Comparison of ENCODE assay signal across 16 cellular contexts in genomic region chr2:10385501-10385900, GRCh38.
DNase-seq lines count a peak whose midpoint lies in the region; ATAC-seq and TF ChIP-seq lines count a peak whose summit lies in the region.
"Had no signal": no experiment of that assay in that cellular context is flagged by ENCODE, and none has a peak within 500 bp of the region (broad histone marks: within the 10 kb centered on the region; RNA-seq: fewer than 3 reads in every experiment).

No MANE protein-coding gene starts in this region.

- H3K27ac Mint-ChIP-seq in stimulated activated effector memory CD8-positive, alpha-beta T cell treated with anti-CD3 and anti-CD28 coated beads, Interleukin-12 subunit alpha, Interleukin-12 subunit beta, amount 100 ng/mL, for 72 hours, result peak overlapping the region; percentile 89
- H3K27ac Mint-ChIP-seq: progenitor cell of endocrine pancreas, type B pancreatic cell had no signal

- DNase-seq in DMS 273 (lab: John Stamatoyannopoulos, UW; ENCODE audit: unreplicated experiment) (peak; percentile 36), DMS 273 treated with DMSO at 0.1 percent for 48 hours (lab: John Stamatoyannopoulos, UW) (no peak), NCI-H82 treated with DMSO at 0.1 percent for 48 hours (lab: John Stamatoyannopoulos, UW; ENCODE audit: unreplicated experiment) (peak; percentile 72), fibroblast of gingiva (ENCODE audit: low read depth) (peak; percentile 14), GM20000 (ENCODE audit: low spot score) (no peak), GOT3 (lab: John Stamatoyannopoulos, UW) (no peak)
- DNase-seq in stimulated activated effector memory CD8-positive, alpha-beta T cell treated with anti-CD3 and anti-CD28 coated beads, Interleukin-12 subunit alpha, Interleukin-12 subunit beta, amount 100 ng/mL, for 72 hours (ENCODE audit: low spot score in 2 of 2), result no peak
- DNase-seq: effector CD8-positive, alpha-beta T cell; GDM1; KG1; naive B cell; NCI-H1048; stimulated activated naive CD8-positive, alpha-beta T cell treated with anti-CD3 and anti-CD28 coated beads, Interleukin-15, Interleukin-2, amounts not matched to agents 100 U/mL and 50 U/mL, for 24 hours had no signal

- H3K4me3 Mint-ChIP-seq in stimulated activated effector memory CD8-positive, alpha-beta T cell treated with anti-CD3 and anti-CD28 coated beads, Interleukin-12 subunit alpha, Interleukin-12 subunit beta, amount 100 ng/mL, for 72 hours, result no peak overlapping the region
- H3K4me3 Mint-ChIP-seq: type B pancreatic cell had no signal

- no peaks in the 10 kb centered on the region for H3K9me3 Mint-ChIP-seq in stimulated activated effector memory CD8-positive, alpha-beta T cell treated with anti-CD3 and anti-CD28 coated beads, Interleukin-12 subunit alpha, Interleukin-12 subunit beta, amount 100 ng/mL, for 72 hours
- H3K9me3 Mint-ChIP-seq: naive B cell, type B pancreatic cell had no signal

- peaks cover 13% of the 10 kb centered on the region for H3K36me3 Mint-ChIP-seq in stimulated activated effector memory CD8-positive, alpha-beta T cell treated with anti-CD3 and anti-CD28 coated beads, Interleukin-12 subunit alpha, Interleukin-12 subunit beta, amount 100 ng/mL, for 72 hours
- H3K36me3 Mint-ChIP-seq: naive B cell, type B pancreatic cell had no signal

- no peak for TF ChIP-seq CTCF in GM20000 (IDR thresholded peaks at IDR 0.05; ENCODE audit: extremely low read depth, missing control alignments)

- H3K4me1 Mint-ChIP-seq in stimulated activated effector memory CD8-positive, alpha-beta T cell treated with anti-CD3 and anti-CD28 coated beads, Interleukin-12 subunit alpha, Interleukin-12 subunit beta, amount 100 ng/mL, for 72 hours, result peaks cover 84% of the 10 kb centered on the region

- ATAC-seq in stimulated activated effector memory CD8-positive, alpha-beta T cell treated with anti-CD3 and anti-CD28 coated beads, Interleukin-12 subunit alpha, Interleukin-12 subunit beta, amount 100 ng/mL, for 72 hours, result no peak
- no peak for ATAC-seq in HG03457 (IDR thresholded peaks at IDR 0.05; ENCODE audit: unreplicated experiment)

Comparison
In these comparisons a context has a peak if more than half of its experiments do, and no peak if none do; other contexts are left out.
1. DNase-seq: peak in DMS 273 (single experiment), NCI-H82 treated with DMSO at 0.1 percent for 48 hours (single experiment) and fibroblast of gingiva (single experiment); none in DMS 273 treated with DMSO at 0.1 percent for 48 hours (single experiment), stimulated activated effector memory CD8-positive, alpha-beta T cell treated with anti-CD3 and anti-CD28 coated beads, Interleukin-12 subunit alpha, Interleukin-12 subunit beta, amount 100 ng/mL, for 72 hours (0 of 2), GM20000 (single experiment) and GOT3 (single experiment).